ENCODE assay signal across 21 cellular contexts in the genomic region with DNA sequence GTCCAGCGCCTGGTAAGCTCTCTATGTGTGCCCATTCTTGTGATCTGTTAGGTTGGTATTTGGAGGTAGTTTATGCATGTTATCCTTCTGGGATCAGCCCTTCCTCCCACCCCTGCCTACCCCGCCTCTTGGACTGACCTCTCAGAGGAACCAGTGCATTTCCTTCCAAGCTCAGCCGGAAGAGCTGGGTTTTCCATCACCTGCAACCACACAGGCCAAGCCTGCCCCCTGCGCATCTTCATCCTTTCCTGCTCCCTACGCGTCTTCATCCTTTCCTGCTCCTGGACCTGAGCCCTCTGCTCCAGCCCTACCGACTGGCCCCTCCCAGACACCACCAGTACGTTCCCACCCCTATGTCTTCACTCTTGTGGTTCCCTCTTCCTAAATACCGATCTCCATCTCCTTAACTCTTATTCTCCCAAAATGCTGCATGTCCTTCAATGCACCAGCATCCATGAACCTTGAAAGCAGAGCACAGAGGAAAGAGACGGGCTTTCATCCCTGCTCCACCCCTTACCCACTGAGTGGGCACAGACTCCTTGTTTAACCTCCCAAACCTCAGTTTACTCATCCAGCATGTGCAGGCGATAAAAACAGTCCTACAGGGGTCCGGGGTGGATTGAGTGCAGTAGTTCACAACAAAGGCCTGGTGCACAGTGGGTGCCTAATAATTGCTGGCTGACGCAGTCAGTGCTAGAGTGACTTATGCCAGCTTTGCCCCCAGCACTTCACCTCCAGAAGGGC.
"Had no signal": no experiment of that assay in that cellular context is flagged by ENCODE, and none has a peak within 500 bp of the region (broad histone marks: within the 10 kb centered on the region; RNA-seq: fewer than 3 reads in every experiment).

No MANE protein-coding gene starts in this region.

- H3K9ac ChIP-seq: parathyroid adenoma had no signal

- H3K36me3 ChIP-seq: heart left ventricle, lower lobe of right lung, tibial artery had no signal

- H3K4me3 Mint-ChIP-seq: activated CD8-positive, alpha-beta T cell treated with anti-CD3 and anti-CD28 coated beads, Interleukin-2, amount 10 ng/mL, durations not matched to agents 7 days and 5 days; activated naive CD8-positive, alpha-beta T cell treated with anti-CD3 and anti-CD28 coated beads for 36 hours; activated T-cell treated with anti-CD3 and anti-CD28 coated beads, Interleukin-2, amount 50 U/mL, for 24 hours; endodermal cell; mesothelial cell of epicardium; stimulated activated naive CD8-positive, alpha-beta T cell treated with anti-CD3 and anti-CD28 coated beads, Interleukin-15, amount 100 ng/mL, for 72 hours; T-cell had no signal

- ATAC-seq: activated CD8-positive, alpha-beta T cell treated with anti-CD3 and anti-CD28 coated beads, Interleukin-2, amount 10 ng/mL, durations not matched to agents 7 days and 5 days; stimulated activated naive CD8-positive, alpha-beta T cell treated with anti-CD3 and anti-CD28 coated beads, Interleukin-15, amount 100 ng/mL, for 72 hours had no signal

- H3K4me1 ChIP-seq: lower lobe of right lung, parathyroid adenoma had no signal

- H3K27ac ChIP-seq: heart left ventricle, lower lobe of right lung, parathyroid adenoma, tibial artery had no signal

- H3K4me1 Mint-ChIP-seq: activated naive CD8-positive, alpha-beta T cell treated with anti-CD3 and anti-CD28 coated beads for 36 hours; mesothelial cell of epicardium; stimulated activated naive CD8-positive, alpha-beta T cell treated with anti-CD3 and anti-CD28 coated beads, Interleukin-15, amount 100 ng/mL, for 72 hours had no signal

- H3K9me3 ChIP-seq: lower lobe of right lung had no signal

- H3K4me3 ChIP-seq: coronary artery, heart left ventricle, lower lobe of right lung, tibial artery had no signal

- H3K27ac Mint-ChIP-seq: activated CD8-positive, alpha-beta T cell treated with anti-CD3 and anti-CD28 coated beads, Interleukin-2, amount 10 ng/mL, durations not matched to agents 7 days and 5 days; activated naive CD8-positive, alpha-beta T cell treated with anti-CD3 and anti-CD28 coated beads for 36 hours; activated T-cell treated with anti-CD3 and anti-CD28 coated beads, Interleukin-2, amount 50 U/mL, for 24 hours; activated T-helper 2 cell treated with anti-CD3 and anti-CD28 coated beads, Interferon-gamma antibody, Interleukin-2, Interleukin-4, amounts not matched to agents 10 μg/mL and 5 μg/mL and 100 μg/mL, durations not matched to agents 14 hours and 24 hours and 36 hours; endodermal cell; mesothelial cell of epicardium had no signal

- H3K36me3 Mint-ChIP-seq: activated naive CD8-positive, alpha-beta T cell treated with anti-CD3 and anti-CD28 coated beads for 36 hours; mesothelial cell of epicardium; T-cell had no signal

- DNase-seq: activated CD4-positive, alpha-beta T cell treated with anti-CD3 and anti-CD28 coated beads for 1 hour; activated CD4-positive, alpha-beta T cell treated with anti-CD3 and anti-CD28 coated beads, Interleukin-2, amount 50 U/mL, for 1 hour; activated CD8-positive, alpha-beta T cell treated with anti-CD3 and anti-CD28 coated beads, Interleukin-2, amount 10 ng/mL, durations not matched to agents 7 days and 5 days; activated naive CD4-positive, alpha-beta T cell; activated naive CD8-positive, alpha-beta T cell treated with anti-CD3 and anti-CD28 coated beads for 36 hours; activated T-cell treated with anti-CD3 and anti-CD28 coated beads, Interleukin-2, amount 50 U/mL, for 24 hours; amniotic stem cell; endodermal cell; heart left ventricle; kidney; lower lobe of right lung; right cardiac atrium; stimulated activated CD4-positive, alpha-beta T cell treated with anti-CD3 and anti-CD28 coated beads, Interleukin-1b, Interleukin-23, amount 100 ng/mL, for 48 hours; stimulated activated naive CD8-positive, alpha-beta T cell treated with anti-CD3 and anti-CD28 coated beads, Interleukin-15, amount 100 ng/mL, for 72 hours; tibial artery had no signal

- H3K9me3 Mint-ChIP-seq: activated naive CD8-positive, alpha-beta T cell treated with anti-CD3 and anti-CD28 coated beads for 36 hours; activated T-helper 2 cell treated with anti-CD3 and anti-CD28 coated beads, Interferon-gamma antibody, Interleukin-2, Interleukin-4, amounts not matched to agents 10 μg/mL and 5 μg/mL and 100 μg/mL, durations not matched to agents 14 hours and 24 hours and 36 hours; nephron; stimulated activated naive CD8-positive, alpha-beta T cell treated with anti-CD3 and anti-CD28 coated beads, Interleukin-15, amount 100 ng/mL, for 72 hours had no signal

- H3K79me2 ChIP-seq: parathyroid adenoma had no signal

- H2AFZ ChIP-seq: parathyroid adenoma had no signal
